8 cellular contexts compared by ENCODE assay signal in genomic region chr1:231421616-231421970, GRCh38. TPM values are rescaled to one million over a fixed set of nuclear protein-coding genes. Genes with fewer than 3 reads are reported as not detected.
DNase-seq lines count a peak whose midpoint lies in the region; ATAC-seq, FAIRE-seq and TF ChIP-seq lines count a peak whose summit lies in the region.

No MANE protein-coding gene starts in this region.

- CTCF ChIA-PET in endothelial cell of umbilical vein (lab: Charles Lee) = interaction anchor here (1.0 to 3.6 kb wide), 6 partner anchors 31 to 106 kb away, joined by 3 to 39 read pairs (median 4); partner anchors contain the start of genes EXOC8 and SPRTN

- intact Hi-C loops in endothelial cell of umbilical vein (cut with micrococcal nuclease) = loop anchor here (5.0 kb wide), 2 partner anchors 179 to 444 kb away; partner anchors contain the start of genes ARV1, GNPAT and TTC13
- intact Hi-C loops in transverse colon (cut with DNase I; ENCODE audit: low total_unique reads) = no loop called here

- peak; percentile 18 to 30 for ATAC-seq in activated CD4-positive, CD25-positive, alpha-beta regulatory T cell treated with anti-CD3 and anti-CD28 coated beads, Interleukin-2, amount 50 U/mL, for 24 hours

- peak overlapping the region; percentile 34 for H2AFZ ChIP-seq in endothelial cell of umbilical vein (ENCODE audit: low read depth, low read length)

- H3K27ac ChIP-seq in HL-60 (replicated peaks) (peak overlapping the region; percentile 74), endothelial cell of umbilical vein (ENCODE audit: insufficient read depth, low read depth, low read length) (peak overlapping the region; percentile 53), muscle layer of colon (ENCODE audit: low read depth, low read length) (peak overlapping the region; percentile 87), transverse colon (peak overlapping the region; percentile 99 to 100 (median 100))

- H3K9me1 ChIP-seq in endothelial cell of umbilical vein (replicated peaks; ENCODE audit: control insufficient read depth, extremely low read depth, insufficient read depth, low read length) = no peaks in the 10 kb centered on the region

- peaks cover 49% of the 10 kb centered on the region for H3K79me2 ChIP-seq in endothelial cell of umbilical vein (ENCODE audit: control insufficient read depth, insufficient read depth, low read length)

- no TSS peak for BruUV-seq in endothelial cell of umbilical vein (replicated peaks; lab: Mats Ljungman, UMichigan)

- no peak for FAIRE-seq in endothelial cell of umbilical vein (lab: Jason Lieb, UNC)

- in situ Hi-C loops in transverse colon (cut with MboI; ENCODE audit: low pct_ligation_motif_present in 1 of 4, low pct_unique_long_range_greater_than_20kb in 1 of 4, low sequenced_read_pairs in 3 of 4) = no loop called here

- H3K4me3 ChIP-seq in HL-60 (replicated peaks; ENCODE audit: insufficient read depth, low read length) (peak overlapping the region; percentile 49), endothelial cell of umbilical vein (replicated peaks in 1 of 3; ENCODE audit: insufficient read depth in 1 of 3, low read depth in 1 of 3, low read length in 3 of 3) (peak overlapping the region; percentile 63 to 97 (median 91)), muscle layer of colon (ENCODE audit: low read depth in 1 of 2, low read length in 2 of 2) (peak overlapping the region; percentile 62 to 65), transverse colon (peak overlapping the region; percentile 45 to 97 (median 94))

- H3K9ac ChIP-seq in endothelial cell of umbilical vein (replicated peaks; ENCODE audit: extremely low read depth, insufficient read depth, low read length) = peak overlapping the region; percentile 72
- H3K9ac ChIP-seq in muscle layer of colon (ENCODE audit: low read length) = no peak overlapping the region

- H3K4me2 ChIP-seq in endothelial cell of umbilical vein (ENCODE audit: insufficient read depth, low read length) = peak overlapping the region; percentile 32

- no peaks in the 10 kb centered on the region for H3K36me3 ChIP-seq in endothelial cell of umbilical vein (ENCODE audit: control insufficient read depth in 2 of 2, extremely low read depth in 1 of 2, insufficient read depth in 2 of 2, low read length in 2 of 2)
- H3K36me3 ChIP-seq in muscle layer of colon (ENCODE audit: insufficient read depth, low read length) = no peaks in the 10 kb centered on the region
- no peaks in the 10 kb centered on the region for H3K36me3 ChIP-seq in transverse colon

- WGBS in transverse colon (ENCODE audit: low coverage in 1 of 2), 2 donors = 0% methylated on average over 10 of the region's 45 CpGs; no CpG with 5 or more reads in 1 of the 2 donors

- POLR2A ChIA-PET in endothelial cell of umbilical vein (lab: Charles Lee) = interaction anchor here (0.8 kb wide), 1 partner anchor 47 kb away, joined by 3 read pairs; no protein-coding TSS in a partner anchor

- H3K4me1 ChIP-seq in endothelial cell of umbilical vein (ENCODE audit: control insufficient read depth, extremely low read depth, insufficient read depth, low read length) (peaks cover 45% of the 10 kb centered on the region), muscle layer of colon (ENCODE audit: insufficient read depth, low read length) (peaks cover 35% of the 10 kb centered on the region), transverse colon (peaks cover 11 to 48% (median 36%) of the 10 kb centered on the region in 4 donors)

- H3K27me3 ChIP-seq in HL-60 (ENCODE audit: insufficient read depth, poor library complexity, severe bottlenecking) = no peaks in the 10 kb centered on the region
- no peaks in the 10 kb centered on the region for H3K27me3 ChIP-seq in endothelial cell of umbilical vein (ENCODE audit: control insufficient read depth in 2 of 2, insufficient read depth in 2 of 2, low read length in 2 of 2)
- no peaks in the 10 kb centered on the region for H3K27me3 ChIP-seq in muscle layer of colon (ENCODE audit: control insufficient read depth in 1 of 2, insufficient read depth in 2 of 2, low read length in 2 of 2)
- no peaks in the 10 kb centered on the region for H3K27me3 ChIP-seq in transverse colon

- dilution Hi-C loops in endothelial cell of umbilical vein (cut with MboI; ENCODE audit: extremely low pct_ligation_motif_present, low sequenced_read_pairs) = no loop called here

- no peak for TF ChIP-seq POLR2A in endothelial cell of umbilical vein (IDR thresholded peaks at IDR 0.05; ENCODE audit: low read depth, low read length)
- no peak for TF ChIP-seq POLR2A in transverse colon (IDR thresholded peaks at IDR 0.05)

- H3K9me3 ChIP-seq in endothelial cell of umbilical vein (replicated peaks; ENCODE audit: control insufficient read depth, insufficient read depth, low read length) (no peaks in the 10 kb centered on the region), muscle layer of colon (ENCODE audit: low read length) (no peaks in the 10 kb centered on the region), transverse colon (no peaks in the 10 kb centered on the region)

- DNase-seq in ELR (ENCODE audit: low read depth) (peak; percentile 58), GM20000 (ENCODE audit: low spot score) (peak; percentile 60), HL-60 (ENCODE audit: low read depth in 1 of 2, low spot score in 1 of 2) (peak in 1 of 2 experiments; percentile 31), endothelial cell of umbilical vein (ENCODE audit: low read depth, low spot score) (peak; percentile 55), transverse colon (peak; percentile 45), NOMO-1 (lab: John Stamatoyannopoulos, UW; ENCODE audit: unreplicated experiment in 2 of 2) (no peak)

- TF ChIP-seq EP300 in transverse colon (IDR thresholded peaks at IDR 0.05; ENCODE audit: low read depth) = no peak

- TF ChIP-seq CTCF in GM20000 (IDR thresholded peaks at IDR 0.05; ENCODE audit: extremely low read depth, missing control alignments) = no peak
- no peak for TF ChIP-seq CTCF in HL-60 (IDR thresholded peaks at IDR 0.05; ENCODE audit: insufficient read depth, low read length)
- TF ChIP-seq CTCF in endothelial cell of umbilical vein (IDR thresholded peaks at IDR 0.05; ENCODE audit: extremely low read depth in 1 of 2, insufficient read depth in 1 of 2, low read depth in 1 of 2, low read length in 2 of 2) = no peak
- no peak for TF ChIP-seq CTCF in transverse colon (IDR thresholded peaks at IDR 0.05)

- peaks cover 4% of the 10 kb centered on the region for H4K20me1 ChIP-seq in endothelial cell of umbilical vein (replicated peaks; ENCODE audit: control insufficient read depth, extremely low read depth, insufficient read depth, low read length)

TF ChIP-seq in endothelial cell of umbilical vein, 7 proteins besides CTCF, POLR2A, EP300 and RAD21:
- TF ChIP-seq JUN (IDR thresholded peaks at IDR 0.05; ENCODE audit: borderline replicate concordance, insufficient read depth, insufficient read length, low read depth) = no peak
- TF ChIP-seq MAX (IDR thresholded peaks at IDR 0.05; ENCODE audit: insufficient read depth, insufficient read length) = no peak
- TF ChIP-seq EZH2 (IDR thresholded peaks at IDR 0.05; ENCODE audit: borderline replicate concordance, low read depth, low read length, severe bottlenecking) = no peak
- no peak for TF ChIP-seq MYC (IDR thresholded peaks at IDR 0.05; ENCODE audit: low read depth, low read length)
- TF ChIP-seq FOS (IDR thresholded peaks at IDR 0.05; ENCODE audit: borderline replicate concordance, insufficient read depth, low read length) = no peak
- no peak for TF ChIP-seq GATA2 (IDR thresholded peaks at IDR 0.05; ENCODE audit: insufficient read depth, insufficient read length, low read depth, low read length)
- no peak for TF ChIP-seq POLR2AphosphoS5 (IDR thresholded peaks at IDR 0.05; ENCODE audit: insufficient read depth, low read depth, low read length)

RNA-seq across cellular contexts. Expression of gene EGLN1, which starts 0.5 kb away (rescaled TPM):
- total RNA-seq in endothelial cell of umbilical vein (37.4 and 38.1 TPM in 2 replicates), transverse colon (10 to 100 TPM; 40.2 to 69.2 (median 51.7) TPM)
- 11.5 and 13.7 TPM in 2 replicates for polyA plus RNA-seq in endothelial cell of umbilical vein
- 20.9 and 21.9 TPM in 2 replicates for polyA plus RNA-seq in endothelial cell of umbilical vein (2011; cell fraction: cytosol; rRNA removed)
- polyA plus RNA-seq in endothelial cell of umbilical vein (2011; cell fraction: nucleus; rRNA removed) = 11.2 and 16.1 TPM in 2 replicates
- polyA plus RNA-seq in endothelial cell of umbilical vein (2012) = 27.5 and 41.8 TPM in 2 replicates
- polyA minus RNA-seq in endothelial cell of umbilical vein = 37.8 and 52.4 TPM in 2 replicates
- 17.3 TPM for polyA minus RNA-seq in endothelial cell of umbilical vein (2011; cell fraction: cytosol; rRNA and poly(A)+ RNA removed)
- polyA minus RNA-seq in endothelial cell of umbilical vein (2011; cell fraction: nucleus; rRNA and poly(A)+ RNA removed) = 19.1 and 21.3 TPM in 2 replicates

Comparison
In these comparisons a context has a peak if more than half of its experiments do, and no peak if none do; other contexts are left out.
1. DNase-seq: peak in ELR (single experiment), GM20000 (single experiment), endothelial cell of umbilical vein (single experiment) and transverse colon (single experiment); none in NOMO-1 (0 of 2).
2. Peak in every context shown above with its lines, with median percentiles within 50 percentile points of each other: H3K27ac ChIP-seq and H3K4me3 ChIP-seq.